Comparison of ENCODE assay signal across 34 cellular contexts in genomic region chr5:94009161-94009560, GRCh38.
DNase-seq lines count a peak whose midpoint lies in the region; ATAC-seq, FAIRE-seq and TF ChIP-seq lines count a peak whose summit lies in the region.
"Had no signal": no experiment of that assay in that cellular context is flagged by ENCODE, and none has a peak within 500 bp of the region (broad histone marks: within the 10 kb centered on the region; RNA-seq: fewer than 3 reads in every experiment).

No MANE protein-coding gene starts in this region.

- H3K79me1 ChIP-seq in IMR-90 (ENCODE audit: low read depth in 1 of 2, low read length in 2 of 2): peaks cover 4 to 8% of the 10 kb centered on the region in 2 experiments; a peak in 1 of 4 replicates

- TF ChIP-seq POLR2A in HepG2 (IDR thresholded peaks at IDR 0.05; ENCODE audit: insufficient read depth in 1 of 2, low read depth in 2 of 2, low read length in 2 of 2) (no peak), right lobe of liver (IDR thresholded peaks at IDR 0.05) (no peak), A549 (IDR thresholded peaks at IDR 0.05; ENCODE audit: low read length) (no peak), IMR-90 (IDR thresholded peaks at IDR 0.05; ENCODE audit: low read depth, low read length) (no peak), K562 (conservative IDR thresholded peaks at IDR 0.05) (no peak)

- FAIRE-seq in HepG2 (lab: Jason Lieb, UNC) (no peak), A549 (lab: Jason Lieb, UNC) (no peak), K562 (lab: Jason Lieb, UNC) (no peak)
- FAIRE-seq: D721Med had no signal

- H2BK15ac ChIP-seq in IMR-90 (ENCODE audit: low read depth, low read length): no peak overlapping the region

- no peak overlapping the region for H3K27ac Mint-ChIP-seq in nephron progenitor cell
- H3K27ac Mint-ChIP-seq: B cell; CD14-positive monocyte; CD4-positive, alpha-beta T cell; CD8-positive, alpha-beta memory T cell; CD8-positive, alpha-beta T cell had no signal

- no peaks in the 10 kb centered on the region for H3K79me2 ChIP-seq in HepG2 (ENCODE audit: insufficient read depth, low read length)
- H3K79me2 ChIP-seq in K562 (ENCODE audit: control insufficient read depth, insufficient read depth, low read length): no peaks in the 10 kb centered on the region

- H3K4me3 ChIP-seq in HepG2 (replicated peaks in 1 of 3; ENCODE audit: insufficient read depth in 1 of 3, low read depth in 2 of 3, low read length in 3 of 3) (no peak overlapping the region), right lobe of liver (no peak overlapping the region), A549 (no peak overlapping the region), IMR-90 (ENCODE audit: insufficient read depth, low read depth, low read length) (no peak overlapping the region), K562 (no peak overlapping the region)
- H3K4me3 ChIP-seq: BLaER1; BLaER1 treated with 17β-estradiol and CSF1 and Interleukin-3, amounts not matched to agents 10 nM and 100 nM had no signal

- H3K9me3 ChIP-seq in HepG2 (ENCODE audit: low read length): no peaks in the 10 kb centered on the region
- no peaks in the 10 kb centered on the region for H3K9me3 ChIP-seq in right lobe of liver
- H3K9me3 ChIP-seq in A549: 0 out of 3 replicates have a peak, but pooled peaks cover 3% of the 10 kb centered on the region
- no peaks in the 10 kb centered on the region for H3K9me3 ChIP-seq in IMR-90 (ENCODE audit: control insufficient read depth, insufficient read depth, low read length)
- H3K9me3 ChIP-seq in K562 (replicated peaks; ENCODE audit: control insufficient read depth, insufficient read depth, low read depth, low read length): no peaks in the 10 kb centered on the region
- H3K9me3 ChIP-seq: BE2C, Caco-2 had no signal

- no peaks in the 10 kb centered on the region for H3K4me1 Mint-ChIP-seq in nephron progenitor cell
- H3K4me1 Mint-ChIP-seq: B cell, CD14-positive monocyte had no signal

- DNase-seq in HepG2 (ENCODE audit: low spot score): no peak
- no peak for DNase-seq in right lobe of liver
- DNase-seq in A549 (ENCODE audit: low read depth in 1 of 2, low spot score in 1 of 2): no peak
- no peak for DNase-seq in IMR-90
- DNase-seq in K562 (ENCODE audit: extremely low read depth in 1 of 4, low spot score in 3 of 4): no peak
- no peak for DNase-seq in DMS 273 (lab: John Stamatoyannopoulos, UW; ENCODE audit: unreplicated experiment)
- no peak for DNase-seq in DMS53 (lab: John Stamatoyannopoulos, UW)
- DNase-seq in nephron progenitor cell: no peak
- DNase-seq: 8988T; ACHN; AML-193; BE2C; C1 segment of cervical spinal cord; Caco-2; Calu3; CD4-positive, alpha-beta memory T cell; CD4-positive, alpha-beta T cell; CD4-positive, CD25-positive, alpha-beta regulatory T cell; CD8-positive, alpha-beta memory T cell; CD8-positive, alpha-beta T cell; COR-L47; DMS 273 treated with DMSO at 0.1 percent for 48 hours; DMS153; DMS79; DMS79 treated with DMSO at 0.1 percent for 48 hours; DND-41; EL had no signal

- no peaks in the 10 kb centered on the region for H3K27me3 ChIP-seq in HepG2 (ENCODE audit: control insufficient read depth in 1 of 2, insufficient read depth in 2 of 2, low read length in 2 of 2)
- H3K27me3 ChIP-seq in right lobe of liver: no peaks in the 10 kb centered on the region
- H3K27me3 ChIP-seq in IMR-90 (ENCODE audit: control insufficient read depth, insufficient read depth, low read length): no peaks in the 10 kb centered on the region
- H3K27me3 ChIP-seq in K562 (ENCODE audit: control insufficient read depth in 2 of 2, insufficient read depth in 2 of 2, low read length in 2 of 2): no peaks in the 10 kb centered on the region
- H3K27me3 ChIP-seq: BE2C; BLaER1; BLaER1 treated with 17β-estradiol and CSF1 and Interleukin-3, amounts not matched to agents 10 nM and 100 nM had no signal

- dilution Hi-C loops in IMR-90 (cut with HindIII; ENCODE audit: low sequenced_read_pairs, unreplicated experiment): no loop called here

- H3K4me2 ChIP-seq in HepG2 (ENCODE audit: low read depth, low read length) (no peak overlapping the region), A549 (no peak overlapping the region), IMR-90 (ENCODE audit: low read depth, low read length) (no peak overlapping the region), K562 (ENCODE audit: insufficient read depth, low read length) (no peak overlapping the region)
- H3K4me2 ChIP-seq: BLaER1; BLaER1 treated with 17β-estradiol and CSF1 and Interleukin-3, amounts not matched to agents 10 nM and 100 nM had no signal

- H2BK5ac ChIP-seq in IMR-90 (ENCODE audit: low read depth, low read length, poor library complexity, severe bottlenecking): no peak overlapping the region

- H2AK5ac ChIP-seq in IMR-90 (ENCODE audit: low read depth, low read length): no peak overlapping the region

- CTCF ChIA-PET in HepG2 (lab: Yijun Ruan, JAX; ENCODE audit: low intra/inter-chr PET ratio, low total read pairs): no interaction called here
- CTCF ChIA-PET in A549 (lab: Yijun Ruan, JAX): no interaction called here
- CTCF ChIA-PET in IMR-90 (lab: Yijun Ruan, JAX): no interaction called here
- CTCF ChIA-PET in K562 (lab: Yijun Ruan, JAX; ENCODE audit: low intra/inter-chr PET ratio): no interaction called here

- H2BK20ac ChIP-seq in IMR-90 (ENCODE audit: low read depth, low read length): no peak overlapping the region

- no TSS peak for BruUV-seq in HepG2 (replicated peaks; lab: Mats Ljungman, UMichigan)
- BruUV-seq in IMR-90 (replicated peaks; lab: Mats Ljungman, UMichigan): no TSS peak
- BruUV-seq in K562 (replicated peaks; lab: Mats Ljungman, UMichigan): no TSS peak

- H3K36me3 Mint-ChIP-seq in nephron progenitor cell (ENCODE audit: low read depth): peaks cover 26% of the 10 kb centered on the region

- H3K9ac ChIP-seq in HepG2 (ENCODE audit: insufficient read depth, low read depth, low read length): no peak overlapping the region
- no peak overlapping the region for H3K9ac ChIP-seq in IMR-90 (ENCODE audit: low read depth, low read length)
- H3K9ac ChIP-seq in K562 (ENCODE audit: insufficient read depth in 1 of 2, low read depth in 2 of 2, low read length in 2 of 2): no peak overlapping the region
- H3K9ac ChIP-seq: BLaER1; BLaER1 treated with 17β-estradiol and CSF1 and Interleukin-3, amounts not matched to agents 10 nM and 100 nM had no signal

- H4K5ac ChIP-seq in IMR-90 (ENCODE audit: low read depth, low read length): no peak overlapping the region

- no peak overlapping the region for H4K8ac ChIP-seq in IMR-90 (ENCODE audit: low read depth in 2 of 2, low read length in 2 of 2)

- no peak overlapping the region for H4K91ac ChIP-seq in IMR-90 (ENCODE audit: insufficient read depth, low read depth, low read length)

- H3K23ac ChIP-seq in IMR-90 (ENCODE audit: low read depth, low read length): no peak overlapping the region

- no peaks in the 10 kb centered on the region for H3K9me1 ChIP-seq in IMR-90 (ENCODE audit: insufficient read depth, low read length)
- H3K9me1 ChIP-seq in K562 (ENCODE audit: control insufficient read depth, insufficient read depth, low read length): no peaks in the 10 kb centered on the region

- no peak overlapping the region for H3K56ac ChIP-seq in IMR-90 (ENCODE audit: extremely low read depth, insufficient read depth, low read length)

- peaks cover 2% of the 10 kb centered on the region for H3K27me3 Mint-ChIP-seq in nephron progenitor cell (ENCODE audit: low read depth, poor library complexity)
- H3K27me3 Mint-ChIP-seq: B cell; CD4-positive, alpha-beta memory T cell; CD4-positive, alpha-beta T cell; CD4-positive, CD25-positive, alpha-beta regulatory T cell; CD8-positive, alpha-beta memory T cell had no signal

- no peak overlapping the region for H3K4me3 Mint-ChIP-seq in nephron progenitor cell
- H3K4me3 Mint-ChIP-seq: B cell; CD14-positive monocyte; CD4-positive, alpha-beta memory T cell; CD4-positive, alpha-beta T cell; CD4-positive, CD25-positive, alpha-beta regulatory T cell; CD8-positive, alpha-beta memory T cell; CD8-positive, alpha-beta T cell had no signal

- H3K9me3 Mint-ChIP-seq in nephron progenitor cell: peaks cover 7% of the 10 kb centered on the region

- H3K18ac ChIP-seq in IMR-90 (ENCODE audit: low read depth, low read length): no peak overlapping the region

- in situ Hi-C loops in HepG2 (cut with HindIII; ENCODE audit: extremely low pct_ligation_motif_present, low pct_unique_long_range_greater_than_20kb): no loop called here
- in situ Hi-C loops in IMR-90 (cut with MboI; ENCODE audit: low sequenced_read_pairs): no loop called here
- in situ Hi-C loops in K562 (cut with MboI): no loop called here

- POLR2A ChIA-PET in HepG2 (lab: Yijun Ruan, JAX): no interaction called here
- POLR2A ChIA-PET in A549 (lab: Yijun Ruan, JAX): no interaction called here
- POLR2A ChIA-PET in IMR-90 (lab: Charles Lee; ENCODE audit: unreplicated experiment): no interaction called here
- POLR2A ChIA-PET in K562 (lab: Yijun Ruan, JAX): no interaction called here

- H2AK9ac ChIP-seq in IMR-90 (replicated peaks; ENCODE audit: low read depth, low read length, poor library complexity): no peak overlapping the region

- no peak overlapping the region for H3K14ac ChIP-seq in IMR-90 (replicated peaks; ENCODE audit: low read depth, low read length)

- TF ChIP-seq EP300 in HepG2 (IDR thresholded peaks at IDR 0.05; ENCODE audit: low read depth in 2 of 2, low read length in 2 of 2) (no peak), HepG2 (CRISPR knock-in tag; IDR thresholded peaks at IDR 0.05; ENCODE audit: borderline replicate concordance) (no peak), A549 (IDR thresholded peaks at IDR 0.05) (no peak), K562 (IDR thresholded peaks at IDR 0.05; ENCODE audit: low read length) (no peak)

- H4K20me1 ChIP-seq in HepG2 (ENCODE audit: insufficient read depth, low read length) (no peaks in the 10 kb centered on the region), IMR-90 (ENCODE audit: insufficient read depth, low read length) (no peaks in the 10 kb centered on the region), K562 (replicated peaks; ENCODE audit: control insufficient read depth, insufficient read depth, low read length) (no peaks in the 10 kb centered on the region)
- H4K20me1 ChIP-seq: BLaER1 had no signal

- intact Hi-C loops in HepG2 (cut with micrococcal nuclease; ENCODE audit: unreplicated experiment) (no loop called here), right lobe of liver (cut with DNase I) (no loop called here), IMR-90 (cut with micrococcal nuclease) (no loop called here), K562 (cut with micrococcal nuclease) (no loop called here)

- no peak overlapping the region for H2BK120ac ChIP-seq in IMR-90 (ENCODE audit: low read depth, low read length)

- H2AFZ ChIP-seq in HepG2 (ENCODE audit: low read length) (no peak overlapping the region), IMR-90 (replicated peaks; ENCODE audit: low read length, poor library complexity) (no peak overlapping the region), K562 (ENCODE audit: low read depth, low read length) (no peak overlapping the region)

- no peak overlapping the region for H3K4ac ChIP-seq in IMR-90 (ENCODE audit: low read depth, low read length)

- H3K27ac ChIP-seq in HepG2 (ENCODE audit: extremely low read length, insufficient read depth, low read length) (no peak overlapping the region), right lobe of liver (no peak overlapping the region), A549 (no peak overlapping the region), IMR-90 (ENCODE audit: insufficient read depth, low read length) (no peak overlapping the region), K562 (ENCODE audit: extremely low read depth, low read depth, low read length) (no peak overlapping the region)
- H3K27ac ChIP-seq: 22Rv1; BLaER1; BLaER1 treated with 17β-estradiol and CSF1 and Interleukin-3, amounts not matched to agents 10 nM and 100 nM; C4-2B had no signal

- TF ChIP-seq RAD21 in HepG2 (CRISPR knock-in tag; IDR thresholded peaks at IDR 0.05): no peak
- TF ChIP-seq RAD21 in A549 (conservative IDR thresholded peaks at IDR 0.05 in 1 of 2, IDR thresholded peaks at IDR 0.05 in 1 of 2): no peak
- TF ChIP-seq RAD21 in IMR-90 (IDR thresholded peaks at IDR 0.05; ENCODE audit: low read length): no peak
- TF ChIP-seq RAD21 in K562 (CRISPR knock-in tag; conservative IDR thresholded peaks at IDR 0.05 in 1 of 2, IDR thresholded peaks at IDR 0.05 in 1 of 2): no peak

- TF ChIP-seq CTCF in HepG2 (CRISPR knock-in tag; IDR thresholded peaks at IDR 0.05): no peak
- TF ChIP-seq CTCF in right lobe of liver (IDR thresholded peaks at IDR 0.05): no peak
- no peak for TF ChIP-seq CTCF in A549 (IDR thresholded peaks at IDR 0.05)
- TF ChIP-seq CTCF in IMR-90 (conservative IDR thresholded peaks at IDR 0.05; ENCODE audit: low read depth, low read length): no peak
- TF ChIP-seq CTCF in K562 (IDR thresholded peaks at IDR 0.05 in 2 of 3, conservative IDR thresholded peaks at IDR 0.05 in 1 of 3; ENCODE audit: insufficient read depth in 2 of 3, low read depth in 1 of 3, low read length in 3 of 3): no peak
- no peak for TF ChIP-seq CTCF in nephron progenitor cell (IDR thresholded peaks at IDR 0.05)

- ATAC-seq in HepG2 (no peak), right lobe of liver (no peak), A549 (no peak), IMR-90 (ENCODE audit: low read depth) (no peak), K562 (no peak)
- ATAC-seq: CD8-positive, alpha-beta T cell had no signal

- H3K36me3 ChIP-seq in HepG2 (replicated peaks in 1 of 2; ENCODE audit: control insufficient read depth in 1 of 2, insufficient read depth in 2 of 2, low read length in 2 of 2) (no peaks in the 10 kb centered on the region), right lobe of liver (no peaks in the 10 kb centered on the region), IMR-90 (ENCODE audit: control insufficient read depth, insufficient read depth, low read length) (peaks cover 2% of the 10 kb centered on the region; the same call in 1 of the 2 replicates), K562 (ENCODE audit: control insufficient read depth, insufficient read depth, low read length) (no peaks in the 10 kb centered on the region)
- H3K36me3 ChIP-seq: BE2C had no signal

- H3K4me1 ChIP-seq in HepG2 (ENCODE audit: insufficient read depth, low read length) (no peaks in the 10 kb centered on the region), right lobe of liver (no peaks in the 10 kb centered on the region), A549 (no peaks in the 10 kb centered on the region), IMR-90 (ENCODE audit: control insufficient read depth, insufficient read depth, low read length) (no peaks in the 10 kb centered on the region), K562 (replicated peaks in 1 of 2; ENCODE audit: control insufficient read depth in 2 of 2, insufficient read depth in 2 of 2, low read length in 2 of 2) (no peaks in the 10 kb centered on the region)
- H3K4me1 ChIP-seq: BLaER1; BLaER1 treated with 17β-estradiol and CSF1 and Interleukin-3, amounts not matched to agents 10 nM and 100 nM; Caco-2 had no signal

Comparison
In these comparisons a context has a peak if more than half of its experiments do, and no peak if none do; other contexts are left out.
1. Of the 241 proteins assayed by ChIP-seq in both HepG2 and K562: peak only in HepG2: MAFK; only in K562: none; in both: MAFF; in neither: 239.